Comparison of ENCODE assay signal across 1 cellular context in the genomic region with DNA sequence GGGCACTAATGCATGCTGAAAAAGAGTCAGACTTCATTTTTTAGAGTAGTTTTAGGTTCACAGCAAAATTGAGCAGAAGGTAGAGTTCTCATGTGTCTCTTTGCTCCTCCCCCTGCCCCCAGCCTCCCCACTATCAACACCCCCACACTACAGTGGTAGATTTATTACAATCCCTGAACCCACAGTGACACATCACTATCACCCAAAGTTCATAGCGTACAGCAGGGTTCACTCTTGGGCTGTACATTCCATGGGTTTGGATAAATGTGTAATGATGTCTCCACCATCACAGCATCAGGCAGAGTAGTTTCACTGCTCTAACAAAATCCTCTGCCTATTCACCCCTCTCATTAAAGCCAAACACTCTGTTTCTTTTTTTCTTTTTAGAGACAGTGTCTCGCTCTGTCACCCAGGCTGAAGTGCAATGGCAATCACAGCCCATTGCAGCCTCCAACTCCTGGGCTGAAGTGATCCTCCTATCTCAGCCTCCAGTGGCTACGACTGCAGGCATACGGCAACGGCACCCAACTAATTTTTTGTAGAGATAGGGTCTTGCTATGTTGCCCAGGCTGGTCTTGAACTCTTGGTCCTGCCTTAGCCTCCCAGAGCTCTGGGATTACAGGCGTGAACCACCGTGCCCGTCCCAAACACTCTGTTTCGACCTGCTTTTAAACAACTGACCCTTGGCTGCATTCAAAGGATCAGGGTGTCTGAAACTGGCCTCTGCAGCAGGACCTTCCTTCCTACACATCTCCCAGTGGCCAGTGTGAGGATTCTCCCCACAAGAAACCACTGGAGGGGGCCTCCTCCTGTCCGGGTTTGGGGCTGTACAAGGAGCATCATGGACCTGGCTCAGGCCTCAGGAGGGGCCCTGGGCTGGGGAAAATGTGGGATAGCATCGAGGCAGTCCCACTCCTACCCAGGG.
TF ChIP-seq lines count a peak whose summit lies in the region.

No MANE protein-coding gene starts in this region.

TF ChIP-seq in K562, 482 proteins besides CTCF, POLR2A, EP300 and RAD21 (continued from another document and continues in another):
- TF ChIP-seq, protein P1, sequence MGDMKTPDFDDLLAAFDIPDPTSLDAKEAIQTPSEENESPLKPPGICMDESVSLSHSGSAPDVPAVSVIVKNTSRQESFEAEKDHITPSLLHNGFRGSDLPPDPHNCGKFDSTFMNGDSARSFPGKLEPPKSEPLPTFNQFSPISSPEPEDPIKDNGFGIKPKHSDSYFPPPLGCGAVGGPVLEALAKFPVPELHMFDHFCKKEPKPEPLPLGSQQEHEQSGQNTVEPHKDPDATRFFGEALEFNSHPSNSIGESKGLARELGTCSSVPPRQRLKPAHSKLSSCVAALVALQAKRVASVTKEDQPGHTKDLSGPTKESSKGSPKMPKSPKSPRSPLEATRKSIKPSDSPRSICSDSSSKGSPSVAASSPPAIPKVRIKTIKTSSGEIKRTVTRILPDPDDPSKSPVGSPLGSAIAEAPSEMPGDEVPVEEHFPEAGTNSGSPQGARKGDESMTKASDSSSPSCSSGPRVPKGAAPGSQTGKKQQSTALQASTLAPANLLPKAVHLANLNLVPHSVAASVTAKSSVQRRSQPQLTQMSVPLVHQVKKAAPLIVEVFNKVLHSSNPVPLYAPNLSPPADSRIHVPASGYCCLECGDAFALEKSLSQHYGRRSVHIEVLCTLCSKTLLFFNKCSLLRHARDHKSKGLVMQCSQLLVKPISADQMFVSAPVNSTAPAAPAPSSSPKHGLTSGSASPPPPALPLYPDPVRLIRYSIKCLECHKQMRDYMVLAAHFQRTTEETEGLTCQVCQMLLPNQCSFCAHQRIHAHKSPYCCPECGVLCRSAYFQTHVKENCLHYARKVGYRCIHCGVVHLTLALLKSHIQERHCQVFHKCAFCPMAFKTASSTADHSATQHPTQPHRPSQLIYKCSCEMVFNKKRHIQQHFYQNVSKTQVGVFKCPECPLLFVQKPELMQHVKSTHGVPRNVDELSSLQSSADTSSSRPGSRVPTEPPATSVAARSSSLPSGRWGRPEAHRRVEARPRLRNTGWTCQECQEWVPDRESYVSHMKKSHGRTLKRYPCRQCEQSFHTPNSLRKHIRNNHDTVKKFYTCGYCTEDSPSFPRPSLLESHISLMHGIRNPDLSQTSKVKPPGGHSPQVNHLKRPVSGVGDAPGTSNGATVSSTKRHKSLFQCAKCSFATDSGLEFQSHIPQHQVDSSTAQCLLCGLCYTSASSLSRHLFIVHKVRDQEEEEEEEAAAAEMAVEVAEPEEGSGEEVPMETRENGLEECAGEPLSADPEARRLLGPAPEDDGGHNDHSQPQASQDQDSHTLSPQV (IDR thresholded peaks at IDR 0.05): 0 out of 2 replicates have a peak, but pooled peaks have one; percentile 31
- TF ChIP-seq, protein P2, sequence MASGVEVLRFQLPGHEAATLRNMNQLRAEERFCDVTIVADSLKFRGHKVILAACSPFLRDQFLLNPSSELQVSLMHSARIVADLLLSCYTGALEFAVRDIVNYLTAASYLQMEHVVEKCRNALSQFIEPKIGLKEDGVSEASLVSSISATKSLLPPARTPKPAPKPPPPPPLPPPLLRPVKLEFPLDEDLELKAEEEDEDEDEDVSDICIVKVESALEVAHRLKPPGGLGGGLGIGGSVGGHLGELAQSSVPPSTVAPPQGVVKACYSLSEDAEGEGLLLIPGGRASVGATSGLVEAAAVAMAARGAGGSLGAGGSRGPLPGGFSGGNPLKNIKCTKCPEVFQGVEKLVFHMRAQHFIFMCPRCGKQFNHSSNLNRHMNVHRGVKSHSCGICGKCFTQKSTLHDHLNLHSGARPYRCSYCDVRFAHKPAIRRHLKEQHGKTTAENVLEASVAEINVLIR (CRISPR knock-in tag; IDR thresholded peaks at IDR 0.05): no peak
- TF ChIP-seq NR2C2 (CRISPR knock-in tag; IDR thresholded peaks at IDR 0.05) (no peak), NR2C2 (tag; IDR thresholded peaks at IDR 0.05) (peak; percentile 77), RFX1 (IDR thresholded peaks at IDR 0.05) (no peak), TCF7 (IDR thresholded peaks at IDR 0.05; ENCODE audit: borderline replicate concordance) (no peak), ZNF121 (CRISPR knock-in tag; conservative IDR thresholded peaks at IDR 0.05) (peak; percentile 95), MAZ (CRISPR knock-in tag; conservative IDR thresholded peaks at IDR 0.05 in 1 of 2, IDR thresholded peaks at IDR 0.05 in 1 of 2) (0 out of 4 replicates have a peak, but pooled peaks of 1 of the 2 experiments have one; percentile 51), THRAP3 (IDR thresholded peaks at IDR 0.05; ENCODE audit: borderline replicate concordance) (no peak), SMC3 (conservative IDR thresholded peaks at IDR 0.05; ENCODE audit: insufficient read depth, low read depth, low read length) (peak; percentile 58), ZKSCAN8 (CRISPR knock-in tag; IDR thresholded peaks at IDR 0.05) (no peak), ZNF830 (CRISPR knock-in tag; IDR thresholded peaks at IDR 0.05) (no peak), CC2D1A (IDR thresholded peaks at IDR 0.05) (0 out of 2 replicates have a peak, but pooled peaks have one; percentile 11), NBN (IDR thresholded peaks at IDR 0.05; ENCODE audit: low read depth) (no peak), ZC3H4 (CRISPR knock-in tag; IDR thresholded peaks at IDR 0.05; ENCODE audit: borderline replicate concordance) (no peak), TCF7L2 (IDR thresholded peaks at IDR 0.05; ENCODE audit: low read depth, low read length) (no peak), SNRNP70 (optimal IDR thresholded peaks at IDR 0.05; ENCODE audit: low read depth, low read length) (no peak), FOXK2 (conservative IDR thresholded peaks at IDR 0.05 in 1 of 2, IDR thresholded peaks at IDR 0.05 in 1 of 2; ENCODE audit: low read depth in 2 of 2) (0 out of 4 replicates have a peak, but pooled peaks of 1 of the 2 experiments have one; percentile 52), BCOR (IDR thresholded peaks at IDR 0.05) (peak; percentile 72; the same call in 1 of the 2 replicates), ZFX (CRISPR knock-in tag; IDR thresholded peaks at IDR 0.05) (no peak; the same call in 1 of the 2 replicates), ZBTB17 (CRISPR knock-in tag; IDR thresholded peaks at IDR 0.05) (no peak)
- TF ChIP-seq, protein P3, sequence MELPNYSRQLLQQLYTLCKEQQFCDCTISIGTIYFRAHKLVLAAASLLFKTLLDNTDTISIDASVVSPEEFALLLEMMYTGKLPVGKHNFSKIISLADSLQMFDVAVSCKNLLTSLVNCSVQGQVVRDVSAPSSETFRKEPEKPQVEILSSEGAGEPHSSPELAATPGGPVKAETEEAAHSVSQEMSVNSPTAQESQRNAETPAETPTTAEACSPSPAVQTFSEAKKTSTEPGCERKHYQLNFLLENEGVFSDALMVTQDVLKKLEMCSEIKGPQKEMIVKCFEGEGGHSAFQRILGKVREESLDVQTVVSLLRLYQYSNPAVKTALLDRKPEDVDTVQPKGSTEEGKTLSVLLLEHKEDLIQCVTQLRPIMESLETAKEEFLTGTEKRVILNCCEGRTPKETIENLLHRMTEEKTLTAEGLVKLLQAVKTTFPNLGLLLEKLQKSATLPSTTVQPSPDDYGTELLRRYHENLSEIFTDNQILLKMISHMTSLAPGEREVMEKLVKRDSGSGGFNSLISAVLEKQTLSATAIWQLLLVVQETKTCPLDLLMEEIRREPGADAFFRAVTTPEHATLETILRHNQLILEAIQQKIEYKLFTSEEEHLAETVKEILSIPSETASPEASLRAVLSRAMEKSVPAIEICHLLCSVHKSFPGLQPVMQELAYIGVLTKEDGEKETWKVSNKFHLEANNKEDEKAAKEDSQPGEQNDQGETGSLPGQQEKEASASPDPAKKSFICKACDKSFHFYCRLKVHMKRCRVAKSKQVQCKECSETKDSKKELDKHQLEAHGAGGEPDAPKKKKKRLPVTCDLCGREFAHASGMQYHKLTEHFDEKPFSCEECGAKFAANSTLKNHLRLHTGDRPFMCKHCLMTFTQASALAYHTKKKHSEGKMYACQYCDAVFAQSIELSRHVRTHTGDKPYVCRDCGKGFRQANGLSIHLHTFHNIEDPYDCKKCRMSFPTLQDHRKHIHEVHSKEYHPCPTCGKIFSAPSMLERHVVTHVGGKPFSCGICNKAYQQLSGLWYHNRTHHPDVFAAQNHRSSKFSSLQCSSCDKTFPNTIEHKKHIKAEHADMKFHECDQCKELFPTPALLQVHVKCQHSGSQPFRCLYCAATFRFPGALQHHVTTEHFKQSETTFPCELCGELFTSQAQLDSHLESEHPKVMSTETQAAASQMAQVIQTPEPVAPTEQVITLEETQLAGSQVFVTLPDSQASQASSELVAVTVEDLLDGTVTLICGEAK (IDR thresholded peaks at IDR 0.05): no peak
- TF ChIP-seq, protein P3 (CRISPR knock-in tag; IDR thresholded peaks at IDR 0.05): no peak
- TF ChIP-seq, protein P4, sequence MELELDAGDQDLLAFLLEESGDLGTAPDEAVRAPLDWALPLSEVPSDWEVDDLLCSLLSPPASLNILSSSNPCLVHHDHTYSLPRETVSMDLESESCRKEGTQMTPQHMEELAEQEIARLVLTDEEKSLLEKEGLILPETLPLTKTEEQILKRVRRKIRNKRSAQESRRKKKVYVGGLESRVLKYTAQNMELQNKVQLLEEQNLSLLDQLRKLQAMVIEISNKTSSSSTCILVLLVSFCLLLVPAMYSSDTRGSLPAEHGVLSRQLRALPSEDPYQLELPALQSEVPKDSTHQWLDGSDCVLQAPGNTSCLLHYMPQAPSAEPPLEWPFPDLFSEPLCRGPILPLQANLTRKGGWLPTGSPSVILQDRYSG (tag; conservative IDR thresholded peaks at IDR 0.05; ENCODE audit: low read depth): no peak
- TF ChIP-seq, protein P5, sequence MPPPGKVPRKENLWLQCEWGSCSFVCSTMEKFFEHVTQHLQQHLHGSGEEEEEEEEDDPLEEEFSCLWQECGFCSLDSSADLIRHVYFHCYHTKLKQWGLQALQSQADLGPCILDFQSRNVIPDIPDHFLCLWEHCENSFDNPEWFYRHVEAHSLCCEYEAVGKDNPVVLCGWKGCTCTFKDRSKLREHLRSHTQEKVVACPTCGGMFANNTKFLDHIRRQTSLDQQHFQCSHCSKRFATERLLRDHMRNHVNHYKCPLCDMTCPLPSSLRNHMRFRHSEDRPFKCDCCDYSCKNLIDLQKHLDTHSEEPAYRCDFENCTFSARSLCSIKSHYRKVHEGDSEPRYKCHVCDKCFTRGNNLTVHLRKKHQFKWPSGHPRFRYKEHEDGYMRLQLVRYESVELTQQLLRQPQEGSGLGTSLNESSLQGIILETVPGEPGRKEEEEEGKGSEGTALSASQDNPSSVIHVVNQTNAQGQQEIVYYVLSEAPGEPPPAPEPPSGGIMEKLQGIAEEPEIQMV (tag; conservative IDR thresholded peaks at IDR 0.05; ENCODE audit: low read depth): no peak
- TF ChIP-seq, protein P6, sequence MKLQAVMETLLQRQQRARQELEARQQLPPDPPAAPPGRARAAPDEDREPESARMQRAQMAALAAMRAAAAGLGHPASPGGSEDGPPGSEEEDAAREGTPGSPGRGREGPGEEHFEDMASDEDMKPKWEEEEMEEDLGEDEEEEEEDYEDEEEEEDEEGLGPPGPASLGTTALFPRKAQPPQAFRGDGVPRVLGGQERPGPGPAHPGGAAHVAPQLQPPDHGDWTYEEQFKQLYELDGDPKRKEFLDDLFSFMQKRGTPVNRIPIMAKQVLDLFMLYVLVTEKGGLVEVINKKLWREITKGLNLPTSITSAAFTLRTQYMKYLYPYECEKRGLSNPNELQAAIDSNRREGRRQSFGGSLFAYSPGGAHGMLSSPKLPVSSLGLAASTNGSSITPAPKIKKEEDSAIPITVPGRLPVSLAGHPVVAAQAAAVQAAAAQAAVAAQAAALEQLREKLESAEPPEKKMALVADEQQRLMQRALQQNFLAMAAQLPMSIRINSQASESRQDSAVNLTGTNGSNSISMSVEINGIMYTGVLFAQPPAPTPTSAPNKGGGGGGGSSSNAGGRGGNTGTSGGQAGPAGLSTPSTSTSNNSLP (IDR thresholded peaks at IDR 0.05; ENCODE audit: borderline replicate concordance, low read depth, low read length): peak; percentile 85
- TF ChIP-seq, protein P7, sequence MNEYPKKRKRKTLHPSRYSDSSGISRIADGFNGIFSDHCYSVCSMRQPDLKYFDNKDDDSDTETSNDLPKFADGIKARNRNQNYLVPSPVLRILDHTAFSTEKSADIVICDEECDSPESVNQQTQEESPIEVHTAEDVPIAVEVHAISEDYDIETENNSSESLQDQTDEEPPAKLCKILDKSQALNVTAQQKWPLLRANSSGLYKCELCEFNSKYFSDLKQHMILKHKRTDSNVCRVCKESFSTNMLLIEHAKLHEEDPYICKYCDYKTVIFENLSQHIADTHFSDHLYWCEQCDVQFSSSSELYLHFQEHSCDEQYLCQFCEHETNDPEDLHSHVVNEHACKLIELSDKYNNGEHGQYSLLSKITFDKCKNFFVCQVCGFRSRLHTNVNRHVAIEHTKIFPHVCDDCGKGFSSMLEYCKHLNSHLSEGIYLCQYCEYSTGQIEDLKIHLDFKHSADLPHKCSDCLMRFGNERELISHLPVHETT (CRISPR knock-in tag; conservative IDR thresholded peaks at IDR 0.05 in 1 of 2, IDR thresholded peaks at IDR 0.05 in 1 of 2): no peak
- TF ChIP-seq, protein P8, sequence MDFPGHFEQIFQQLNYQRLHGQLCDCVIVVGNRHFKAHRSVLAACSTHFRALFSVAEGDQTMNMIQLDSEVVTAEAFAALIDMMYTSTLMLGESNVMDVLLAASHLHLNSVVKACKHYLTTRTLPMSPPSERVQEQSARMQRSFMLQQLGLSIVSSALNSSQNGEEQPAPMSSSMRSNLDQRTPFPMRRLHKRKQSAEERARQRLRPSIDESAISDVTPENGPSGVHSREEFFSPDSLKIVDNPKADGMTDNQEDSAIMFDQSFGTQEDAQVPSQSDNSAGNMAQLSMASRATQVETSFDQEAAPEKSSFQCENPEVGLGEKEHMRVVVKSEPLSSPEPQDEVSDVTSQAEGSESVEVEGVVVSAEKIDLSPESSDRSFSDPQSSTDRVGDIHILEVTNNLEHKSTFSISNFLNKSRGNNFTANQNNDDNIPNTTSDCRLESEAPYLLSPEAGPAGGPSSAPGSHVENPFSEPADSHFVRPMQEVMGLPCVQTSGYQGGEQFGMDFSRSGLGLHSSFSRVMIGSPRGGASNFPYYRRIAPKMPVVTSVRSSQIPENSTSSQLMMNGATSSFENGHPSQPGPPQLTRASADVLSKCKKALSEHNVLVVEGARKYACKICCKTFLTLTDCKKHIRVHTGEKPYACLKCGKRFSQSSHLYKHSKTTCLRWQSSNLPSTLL (IDR thresholded peaks at IDR 0.05): no peak
